Comparison of ENCODE assay signal across 1 cellular context in genomic region chr6:14277405-14277930, GRCh38.
A peak's percentile ranks its signal among the peaks of the same experiment; 100 is the strongest.
TF ChIP-seq lines count a peak whose summit lies in the region.

No MANE protein-coding gene starts in this region.

TF ChIP-seq in GM12878, 131 proteins besides CTCF, POLR2A, EP300 and RAD21 (continued from another document):
- 0 out of 2 replicates have a peak, but pooled peaks have one; percentile 9 for TF ChIP-seq CBX5 (IDR thresholded peaks at IDR 0.05; ENCODE audit: low read depth)
- no peak for TF ChIP-seq SRF (IDR thresholded peaks at IDR 0.05; ENCODE audit: low read depth in 2 of 2, low read length in 2 of 2)
- no peak for TF ChIP-seq ZNF207 (IDR thresholded peaks at IDR 0.05; ENCODE audit: borderline replicate concordance)
TF ChIP-seq in GM12878: peak in this region for 10.
